ENCODE assay signal across 34 cellular contexts in genomic region chr21:41138711-41139110, GRCh38. TPM values are rescaled to one million over a fixed set of nuclear protein-coding genes. Genes with fewer than 3 reads are reported as not detected.
A peak's percentile ranks its signal among the peaks of the same experiment; 100 is the strongest.
DNase-seq lines count a peak whose midpoint lies in the region; ATAC-seq, FAIRE-seq and TF ChIP-seq lines count a peak whose summit lies in the region.
"Had no signal": no experiment of that assay in that cellular context is flagged by ENCODE, and none has a peak within 500 bp of the region (broad histone marks: within the 10 kb centered on the region; RNA-seq: fewer than 3 reads in every experiment).

No MANE protein-coding gene starts in this region.

- H3K9ac ChIP-seq in kidney (ENCODE audit: low read length in 2 of 2) (no peak overlapping the region), neuronal stem cell (ENCODE audit: low read depth, low read length, poor library complexity) (no peak overlapping the region)
- H3K9ac ChIP-seq: BLaER1; BLaER1 treated with 17β-estradiol and CSF1 and Interleukin-3, amounts not matched to agents 10 nM and 100 nM had no signal

- no peak overlapping the region for H3K27ac ChIP-seq in kidney (ENCODE audit: low read depth in 2 of 2, low read length in 2 of 2)
- no peak overlapping the region for H3K27ac ChIP-seq in neuronal stem cell (replicated peaks; ENCODE audit: low read length)
- H3K27ac ChIP-seq: 22Rv1; A549; BLaER1; BLaER1 treated with 17β-estradiol and CSF1 and Interleukin-3, amounts not matched to agents 10 nM and 100 nM; C4-2B had no signal

- TF ChIP-seq CTCF in kidney (IDR thresholded peaks at IDR 0.05; ENCODE audit: borderline replicate concordance, extremely low read depth, insufficient read depth), result no peak

- H3K4me1 ChIP-seq in kidney (ENCODE audit: control insufficient read depth in 1 of 2, insufficient read depth in 1 of 2, low read depth in 1 of 2, low read length in 2 of 2) (peaks cover 0 to 5% of the 10 kb centered on the region in 2 donors), neuronal stem cell (ENCODE audit: control insufficient read depth in 2 of 2, insufficient read depth in 1 of 2, low read depth in 1 of 2, low read length in 2 of 2) (peaks cover 0 to 4% of the 10 kb centered on the region in 2 donors)
- H3K4me1 ChIP-seq: A549; BE2C; BLaER1; BLaER1 treated with 17β-estradiol and CSF1 and Interleukin-3, amounts not matched to agents 10 nM and 100 nM; Caco-2 had no signal

- no peak overlapping the region for H3K4ac ChIP-seq in neuronal stem cell (ENCODE audit: low read length)

- H3K18ac ChIP-seq in neuronal stem cell (ENCODE audit: low read length), result no peak overlapping the region

- no peak for FAIRE-seq in kidney (lab: Jason Lieb, UNC)
- FAIRE-seq: A204.1, A549, D721Med had no signal

- no peaks in the 10 kb centered on the region for H3K27me3 ChIP-seq in neuronal stem cell (ENCODE audit: control insufficient read depth in 3 of 3, insufficient read depth in 3 of 3, low read depth in 1 of 3, low read length in 3 of 3)
- H3K27me3 ChIP-seq: BE2C; BLaER1; BLaER1 treated with 17β-estradiol and CSF1 and Interleukin-3, amounts not matched to agents 10 nM and 100 nM had no signal

- no peak overlapping the region for H3K4me2 ChIP-seq in neuronal stem cell (ENCODE audit: insufficient read depth, low read length, poor library complexity, severe bottlenecking)
- H3K4me2 ChIP-seq: A549; BLaER1; BLaER1 treated with 17β-estradiol and CSF1 and Interleukin-3, amounts not matched to agents 10 nM and 100 nM had no signal

- no peak overlapping the region for H3K14ac ChIP-seq in neuronal stem cell (ENCODE audit: low read length)

- no peak for ATAC-seq in HG03439 (IDR thresholded peaks at IDR 0.05; ENCODE audit: unreplicated experiment)
- ATAC-seq: A549; CD8-positive, alpha-beta T cell had no signal

- H2BK120ac ChIP-seq in neuronal stem cell (ENCODE audit: low read depth, low read length), result no peak overlapping the region

- H4K8ac ChIP-seq in neuronal stem cell (ENCODE audit: low read depth, low read length), result no peak overlapping the region

- no peak overlapping the region for H2AFZ ChIP-seq in neuronal stem cell (ENCODE audit: low read length)

- H2AK5ac ChIP-seq in neuronal stem cell (ENCODE audit: low read depth, low read length), result no peak overlapping the region

- H3K9me3 ChIP-seq in kidney (ENCODE audit: control insufficient read depth in 1 of 2, low read length in 2 of 2) (no peaks in the 10 kb centered on the region), neuronal stem cell (replicated peaks in 1 of 2; ENCODE audit: control insufficient read depth in 2 of 2, insufficient read depth in 1 of 2, low read depth in 1 of 2, low read length in 2 of 2) (peaks cover 0 to 3% of the 10 kb centered on the region in 2 donors)
- H3K9me3 ChIP-seq: A549, Caco-2 had no signal

- no CpG with 5 or more reads among the region's 6 CpGs for WGBS in neuronal stem cell (ENCODE audit: extremely low coverage in 2 of 2, insufficient read length in 2 of 2, insufficient replicate concordance in 1 of 2), 2 donors

- H3K36me3 ChIP-seq in kidney (ENCODE audit: control insufficient read depth in 1 of 2, insufficient read depth in 2 of 2, low read length in 2 of 2), result no peaks in the 10 kb centered on the region
- H3K36me3 ChIP-seq in neuronal stem cell (replicated peaks in 1 of 2; ENCODE audit: control insufficient read depth in 2 of 2, insufficient read depth in 2 of 2, low read length in 2 of 2), result no peaks in the 10 kb centered on the region
- H3K36me3 ChIP-seq: BE2C; BLaER1; BLaER1 treated with 17β-estradiol and CSF1 and Interleukin-3, amounts not matched to agents 10 nM and 100 nM had no signal

- no peak overlapping the region for H2BK12ac ChIP-seq in neuronal stem cell (ENCODE audit: low read length)

- H2BK5ac ChIP-seq in neuronal stem cell (ENCODE audit: low read length), result no peak overlapping the region

- no peak overlapping the region for H4K91ac ChIP-seq in neuronal stem cell (ENCODE audit: low read depth, low read length, poor library complexity)

- H3K4me3 ChIP-seq in kidney (ENCODE audit: low read length in 2 of 2) (no peak overlapping the region), neuronal stem cell (ENCODE audit: low read length in 2 of 2) (no peak overlapping the region)
- H3K4me3 ChIP-seq: A549; BLaER1; BLaER1 treated with 17β-estradiol and CSF1 and Interleukin-3, amounts not matched to agents 10 nM and 100 nM had no signal

- peak overlapping the region; percentile 15 for H2BK15ac ChIP-seq in neuronal stem cell (ENCODE audit: low read length)

- peak; percentile 19 for DNase-seq in kidney
- DNase-seq in mesenteric fat pad (ENCODE audit: low spot score), result peak; percentile 65
- DNase-seq in neuronal stem cell (ENCODE audit: low spot score), result no peak
- DNase-seq in posterior vena cava (ENCODE audit: low spot score), result peak; percentile 52
- no peak for DNase-seq in activated CD4-positive, CD25-positive, alpha-beta regulatory T cell treated with anti-CD3 and anti-CD28 coated beads, Interleukin-2, amount 50 U/mL, for 72 hours
- no peak for DNase-seq in DMS79 treated with DMSO at 0.1 percent for 48 hours (lab: John Stamatoyannopoulos, UW)
- DNase-seq in activated gamma-delta T cell (lab: John Stamatoyannopoulos, UW), result no peak
- DNase-seq: 8988T; ACHN; AML-193; BE2C; C1 segment of cervical spinal cord; Caco-2; Calu3; CD4-positive, alpha-beta memory T cell; CD4-positive, alpha-beta T cell; CD4-positive, CD25-positive, alpha-beta regulatory T cell; CD8-positive, alpha-beta memory T cell; CD8-positive, alpha-beta T cell; COR-L47; DMS 273 treated with DMSO at 0.1 percent for 48 hours; DMS153; DMS53; DMS79; DND-41; EL had no signal

- intact Hi-C loops in kidney (cut with DNase I) (no loop called here), posterior vena cava (cut with DNase I) (no loop called here)

- H3K79me1 ChIP-seq in neuronal stem cell (ENCODE audit: low read depth, low read length), result no peaks in the 10 kb centered on the region

- H3K23ac ChIP-seq in neuronal stem cell (ENCODE audit: low read depth, low read length, poor library complexity), result no peak overlapping the region

RNA-seq across cellular contexts. Expression of gene BACE2, which starts 29.2 kb away (rescaled TPM):
- total RNA-seq in kidney (65.7 TPM), mesenteric fat pad (25.8 TPM), posterior vena cava (100 to 1,000 TPM in 1 of 2 donors, 10 to 100 TPM in 1; 70.4 to 102 TPM)
- 55.5 TPM for polyA plus RNA-seq in kidney (ENCODE audit: insufficient read depth, low read depth, low replicate concordance)
- 1.4 TPM for polyA plus RNA-seq in neuronal stem cell (2013, experiment 1 of 2)
- polyA plus RNA-seq in neuronal stem cell (2013, experiment 2 of 2), result 1.5 TPM
- total RNA-seq: CD4-positive, alpha-beta memory T cell had no signal

Comparison
In these comparisons a context has a peak if more than half of its experiments do, and no peak if none do; other contexts are left out.
1. DNase-seq: peak in kidney (single experiment), mesenteric fat pad (single experiment) and posterior vena cava (single experiment); none in neuronal stem cell (single experiment), activated CD4-positive, CD25-positive, alpha-beta regulatory T cell treated with anti-CD3 and anti-CD28 coated beads, Interleukin-2, amount 50 U/mL, for 72 hours (single experiment), DMS79 treated with DMSO at 0.1 percent for 48 hours (single experiment) and activated gamma-delta T cell (single experiment).